15 cellular contexts compared by ENCODE assay signal in the genomic region with DNA sequence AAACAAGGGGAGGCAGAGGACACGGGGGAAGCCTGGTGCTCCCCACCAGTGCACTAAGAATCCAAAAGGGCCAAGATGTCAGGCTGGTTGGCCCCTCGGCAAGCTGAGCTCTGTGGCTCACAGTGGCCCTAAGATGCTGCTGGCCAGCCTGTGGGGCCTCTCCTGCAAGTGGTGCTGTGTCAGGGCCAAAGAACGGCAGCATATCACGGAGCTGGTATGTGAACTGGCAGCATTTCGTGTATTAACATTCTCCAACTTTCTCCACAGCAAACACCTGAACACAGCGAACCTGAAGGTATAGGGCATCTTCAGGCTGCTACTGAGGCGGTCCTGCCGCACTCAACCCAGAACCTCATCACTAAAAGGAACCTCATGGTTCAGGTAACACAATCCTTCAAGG. TPM values are rescaled to one million over a fixed set of nuclear protein-coding genes. Genes with fewer than 3 reads are reported as not detected.
DNase-seq lines count a peak whose midpoint lies in the region; ATAC-seq and TF ChIP-seq lines count a peak whose summit lies in the region.
"Had no signal": no experiment of that assay in that cellular context is flagged by ENCODE, and none has a peak within 500 bp of the region (broad histone marks: within the 10 kb centered on the region; RNA-seq: fewer than 3 reads in every experiment).

No MANE protein-coding gene starts in this region.

- no peaks in the 10 kb centered on the region for H3K27me3 ChIP-seq in trophoblast cell (ENCODE audit: insufficient read depth, low read length)

- H3K23ac ChIP-seq in trophoblast cell (ENCODE audit: low read length), result no peak overlapping the region

- no peak overlapping the region for H3K4me2 ChIP-seq in trophoblast cell (ENCODE audit: low read length)
- H3K4me2 ChIP-seq: A549 had no signal

- H3K27ac ChIP-seq in trophoblast cell (ENCODE audit: low read depth, low read length), result no peak overlapping the region
- H3K27ac ChIP-seq: 22Rv1, A549, C4-2B had no signal

- peaks cover 4% of the 10 kb centered on the region for H3K79me1 ChIP-seq in trophoblast cell (ENCODE audit: low read length)

- TF ChIP-seq CTCF in chondrocyte (IDR thresholded peaks at IDR 0.05), result no peak

- CTCF ChIA-PET in activated naive CD4-positive, alpha-beta T cell treated with anti-CD3 and anti-CD28 coated beads, Interleukin-2, amount 10 ng/mL, durations not matched to agents 7 days and 5 days (lab: Charles Lee), result interaction anchor here (1.6 kb wide), 1 partner anchor 28 kb away, joined by 6 read pairs; no protein-coding TSS in a partner anchor

- no peaks in the 10 kb centered on the region for H3K79me2 ChIP-seq in trophoblast cell (ENCODE audit: control insufficient read depth, insufficient read depth, low read length, poor library complexity)

- H3K4me3 ChIP-seq in trophoblast cell (ENCODE audit: low read depth, low read length), result no peak overlapping the region
- H3K4me3 ChIP-seq: A549 had no signal

- H4K12ac ChIP-seq in trophoblast cell (ENCODE audit: low read depth, low read length), result no peak overlapping the region

- H3K9ac ChIP-seq in trophoblast cell (ENCODE audit: low read length), result no peak overlapping the region

- H3K36me3 Mint-ChIP-seq in chondrocyte (ENCODE audit: low read depth), result peaks cover 4% of the 10 kb centered on the region
- no peaks in the 10 kb centered on the region for H3K36me3 Mint-ChIP-seq in natural killer cell treated with Interleukin-12 subunit alpha and Interleukin-12 subunit beta and Interleukin-15 and Interleukin-18, amount 100 ng/mL, for 72 hours
- peaks cover 30% of the 10 kb centered on the region for H3K36me3 Mint-ChIP-seq in activated naive CD4-positive, alpha-beta T cell treated with anti-CD3 and anti-CD28 coated beads, Interleukin-2, amount 10 ng/mL, durations not matched to agents 7 days and 5 days
- H3K36me3 Mint-ChIP-seq: IgD-negative memory B cell had no signal

- no peak overlapping the region for H3K4me3 Mint-ChIP-seq in chondrocyte (ENCODE audit: unreplicated experiment)
- H3K4me3 Mint-ChIP-seq in natural killer cell treated with Interleukin-12 subunit alpha and Interleukin-12 subunit beta and Interleukin-15 and Interleukin-18, amount 100 ng/mL, for 72 hours, result no peak overlapping the region
- H3K4me3 Mint-ChIP-seq in activated naive CD4-positive, alpha-beta T cell treated with anti-CD3 and anti-CD28 coated beads, Interleukin-2, amount 10 ng/mL, durations not matched to agents 7 days and 5 days, result no peak overlapping the region
- H3K4me3 Mint-ChIP-seq: CD4-positive, alpha-beta T cell; H9 had no signal

- H2BK120ac ChIP-seq in trophoblast cell (ENCODE audit: insufficient read depth, low read length, poor library complexity), result no peak overlapping the region

- H3K27ac Mint-ChIP-seq in chondrocyte (ENCODE audit: unreplicated experiment), result peak overlapping the region; percentile 24
- no peak overlapping the region for H3K27ac Mint-ChIP-seq in natural killer cell treated with Interleukin-12 subunit alpha and Interleukin-12 subunit beta and Interleukin-15 and Interleukin-18, amount 100 ng/mL, for 72 hours
- no peak overlapping the region for H3K27ac Mint-ChIP-seq in activated naive CD4-positive, alpha-beta T cell treated with anti-CD3 and anti-CD28 coated beads, Interleukin-2, amount 10 ng/mL, durations not matched to agents 7 days and 5 days
- H3K27ac Mint-ChIP-seq: CD4-positive, alpha-beta T cell had no signal

- H3K36me3 ChIP-seq in trophoblast cell (ENCODE audit: control insufficient read depth in 1 of 2, insufficient read depth in 2 of 2, low read length in 2 of 2), result peaks cover 19 to 22% of the 10 kb centered on the region in 2 experiments

- no peak overlapping the region for H3K4ac ChIP-seq in trophoblast cell (ENCODE audit: low read depth, low read length)

- no peak overlapping the region for H4K8ac ChIP-seq in trophoblast cell (ENCODE audit: low read depth, low read length)

- H2BK5ac ChIP-seq in trophoblast cell (ENCODE audit: low read depth, low read length, poor library complexity), result no peak overlapping the region

- peak; percentile 20 for ATAC-seq in Right ventricle myocardium superior (ENCODE audit: poor library complexity)
- no peak for ATAC-seq in Right ventricle myocardium inferior
- no peak for ATAC-seq in natural killer cell treated with Interleukin-12 subunit alpha and Interleukin-12 subunit beta and Interleukin-15 and Interleukin-18, amount 100 ng/mL, for 72 hours
- ATAC-seq: A549 had no signal

- H3K9me3 Mint-ChIP-seq in chondrocyte (ENCODE audit: low read depth), result no peaks in the 10 kb centered on the region
- H3K9me3 Mint-ChIP-seq in natural killer cell treated with Interleukin-12 subunit alpha and Interleukin-12 subunit beta and Interleukin-15 and Interleukin-18, amount 100 ng/mL, for 72 hours, result no peaks in the 10 kb centered on the region
- H3K9me3 Mint-ChIP-seq in activated naive CD4-positive, alpha-beta T cell treated with anti-CD3 and anti-CD28 coated beads, Interleukin-2, amount 10 ng/mL, durations not matched to agents 7 days and 5 days, result no peaks in the 10 kb centered on the region
- H3K9me3 Mint-ChIP-seq: CD4-positive, alpha-beta T cell; H9; IgD-negative memory B cell had no signal

- H3K14ac ChIP-seq in trophoblast cell (ENCODE audit: low read length), result no peak overlapping the region

- no peak overlapping the region for H2BK12ac ChIP-seq in trophoblast cell (ENCODE audit: low read length)

- intact Hi-C loops in Right ventricle myocardium superior (cut with DNase I) (no loop called here), Right ventricle myocardium inferior (cut with DNase I) (no loop called here)

- H3K27me3 Mint-ChIP-seq in chondrocyte (ENCODE audit: low read depth), result no peaks in the 10 kb centered on the region
- H3K27me3 Mint-ChIP-seq in natural killer cell treated with Interleukin-12 subunit alpha and Interleukin-12 subunit beta and Interleukin-15 and Interleukin-18, amount 100 ng/mL, for 72 hours, result no peaks in the 10 kb centered on the region
- H3K27me3 Mint-ChIP-seq in activated naive CD4-positive, alpha-beta T cell treated with anti-CD3 and anti-CD28 coated beads, Interleukin-2, amount 10 ng/mL, durations not matched to agents 7 days and 5 days, result no peaks in the 10 kb centered on the region
- H3K27me3 Mint-ChIP-seq: CD4-positive, alpha-beta T cell; IgD-negative memory B cell had no signal

- DNase-seq in Right ventricle myocardium superior (no peak), Right ventricle myocardium inferior (ENCODE audit: missing footprints) (no peak), chondrocyte (ENCODE audit: low spot score) (no peak), trophoblast cell (peak; percentile 83 to 84)
- no peak for DNase-seq in natural killer cell treated with Interleukin-12 subunit alpha and Interleukin-12 subunit beta and Interleukin-15 and Interleukin-18, amount 100 ng/mL, for 72 hours (ENCODE audit: low spot score)
- no peak for DNase-seq in activated naive CD4-positive, alpha-beta T cell treated with anti-CD3 and anti-CD28 coated beads, Interleukin-2, amount 10 ng/mL, durations not matched to agents 7 days and 5 days
- no peak for DNase-seq in stimulated activated CD4-positive, alpha-beta T cell treated with anti-CD3 and anti-CD28 coated beads, Interleukin-2, amount 100 ng/mL, for 48 hours
- DNase-seq: AML-193; Caco-2; CD4-positive, alpha-beta T cell; H9 had no signal

- H3K9me3 ChIP-seq in trophoblast cell (ENCODE audit: insufficient read depth, low read depth, low read length), result no peaks in the 10 kb centered on the region
- H3K9me3 ChIP-seq: A549, Caco-2 had no signal

- peaks cover 8 to 9% of the 10 kb centered on the region in 2 experiments for H3K4me1 ChIP-seq in trophoblast cell (ENCODE audit: control insufficient read depth in 1 of 2, insufficient read depth in 2 of 2, low read length in 2 of 2)

- no peak overlapping the region for H4K91ac ChIP-seq in trophoblast cell (ENCODE audit: low read depth, low read length)

- peaks cover 58% of the 10 kb centered on the region for H3K4me1 Mint-ChIP-seq in chondrocyte (ENCODE audit: low read depth)
- no peaks in the 10 kb centered on the region for H3K4me1 Mint-ChIP-seq in natural killer cell treated with Interleukin-12 subunit alpha and Interleukin-12 subunit beta and Interleukin-15 and Interleukin-18, amount 100 ng/mL, for 72 hours (ENCODE audit: low read depth in 2 of 2)
- peaks cover 11% of the 10 kb centered on the region for H3K4me1 Mint-ChIP-seq in activated naive CD4-positive, alpha-beta T cell treated with anti-CD3 and anti-CD28 coated beads, Interleukin-2, amount 10 ng/mL, durations not matched to agents 7 days and 5 days
- H3K4me1 Mint-ChIP-seq: IgD-negative memory B cell had no signal

- no peak overlapping the region for H2AFZ ChIP-seq in trophoblast cell (ENCODE audit: insufficient read depth, low read length, poor library complexity)

- H2AK5ac ChIP-seq in trophoblast cell (ENCODE audit: low read length), result no peak overlapping the region

- no CpG with 5 or more reads among the region's 8 CpGs for WGBS in trophoblast cell (ENCODE audit: extremely low coverage, insufficient coverage, insufficient read length)

- no peak overlapping the region for H3K18ac ChIP-seq in trophoblast cell (ENCODE audit: low read length)

RNA-seq across cellular contexts. Expression of a gene that starts 34.8 kb away (rescaled TPM):
- total RNA-seq in Right ventricle myocardium superior (17.4 TPM), Right ventricle myocardium inferior (21.7 TPM), chondrocyte (35.6 to 40.3 TPM (median 37.9 TPM) in 3 replicates)
- 20.7 and 22.3 TPM in 2 replicates for polyA plus RNA-seq in trophoblast cell (2013)
- total RNA-seq in natural killer cell treated with Interleukin-12 subunit alpha and Interleukin-12 subunit beta and Interleukin-15 and Interleukin-18, amount 100 ng/mL, for 72 hours, result 10 to 100 TPM; 33.6 to 50.9 TPM

Comparison
In these comparisons a context has a peak if more than half of its experiments do, and no peak if none do; other contexts are left out.
1. DNase-seq: peak in trophoblast cell (2 of 2); none in Right ventricle myocardium superior (single experiment), Right ventricle myocardium inferior (single experiment), chondrocyte (single experiment), natural killer cell treated with Interleukin-12 subunit alpha and Interleukin-12 subunit beta and Interleukin-15 and Interleukin-18, amount 100 ng/mL, for 72 hours (single experiment), activated naive CD4-positive, alpha-beta T cell treated with anti-CD3 and anti-CD28 coated beads, Interleukin-2, amount 10 ng/mL, durations not matched to agents 7 days and 5 days (single experiment) and stimulated activated CD4-positive, alpha-beta T cell treated with anti-CD3 and anti-CD28 coated beads, Interleukin-2, amount 100 ng/mL, for 48 hours (0 of 2).